In genomic region chr12:67269632-67270578, GRCh38 we compare ENCODE assay signal across 8 cellular contexts. TPM values are rescaled to one million over a fixed set of nuclear protein-coding genes. Genes with fewer than 3 reads are reported as not detected.
DNase-seq lines count a peak whose midpoint lies in the region; ATAC-seq and TF ChIP-seq lines count a peak whose summit lies in the region.

No MANE protein-coding gene starts in this region.

- 0 to 1% methylated on average over 9 to 47 of the region's 61 CpGs for WGBS in transverse colon (ENCODE audit: low coverage in 1 of 2), 2 donors

- peak overlapping the region; percentile 97 for H3K27ac Mint-ChIP-seq in CD4-positive, alpha-beta T cell
- peak overlapping the region; percentile 97 for H3K27ac Mint-ChIP-seq in glutamatergic neuron (ENCODE audit: unreplicated experiment)

- peak overlapping the region; percentile 94 for H3K4me3 Mint-ChIP-seq in CD4-positive, alpha-beta T cell
- peak overlapping the region; percentile 99 for H3K4me3 Mint-ChIP-seq in glutamatergic neuron (ENCODE audit: unreplicated experiment)

- POLR2A ChIA-PET in CD4-positive, alpha-beta T cell (lab: Charles Lee), result interaction anchor here (0.6 to 3.7 kb wide), 40 partner anchors 10 to 1970 kb away, joined by 3 to 33 read pairs (median 6); partner anchors contain the start of genes CPSF6, DYRK2, LLPH and MDM2

- CTCF ChIA-PET in CD4-positive, alpha-beta T cell (lab: Charles Lee), result interaction anchor here (1.1 to 1.5 kb wide), 4 partner anchors 11 to 916 kb away, joined by 3 to 4 read pairs (median 4); no protein-coding TSS in a partner anchor

- no peak for TF ChIP-seq EP300 in transverse colon (IDR thresholded peaks at IDR 0.05; ENCODE audit: low read depth)

- H3K9me3 ChIP-seq in CD4-positive, alpha-beta T cell (ENCODE audit: control insufficient read depth, low read length), result no peaks in the 10 kb centered on the region
- no peaks in the 10 kb centered on the region for H3K9me3 ChIP-seq in Peyer's patch
- H3K9me3 ChIP-seq in parathyroid adenoma (ENCODE audit: control insufficient read depth, low read length), result no peaks in the 10 kb centered on the region
- no peaks in the 10 kb centered on the region for H3K9me3 ChIP-seq in transverse colon

- DNase-seq in CD4-positive, alpha-beta T cell, result peak; percentile 18 to 53 (median 36)
- DNase-seq in Peyer's patch (peak; percentile 48 to 73 (median 71)), glutamatergic neuron (peak; percentile 61), transverse colon (peak; percentile 54)
- DNase-seq in activated gamma-delta T cell treated with anti-CD3 and anti-CD28 coated beads, Interleukin-2, amount 50 U/mL, for 16 hours (ENCODE audit: low read depth), result peak; percentile 22

- TF ChIP-seq CTCF in CD4-positive, alpha-beta T cell (IDR thresholded peaks at IDR 0.05), result peak; percentile 39
- peak in 1 of 6 experiments; percentile 10 for TF ChIP-seq CTCF in Peyer's patch (IDR thresholded peaks at IDR 0.05)
- TF ChIP-seq CTCF in glutamatergic neuron (IDR thresholded peaks at IDR 0.05; ENCODE audit: partially characterized antibody, unreplicated experiment), result no peak
- TF ChIP-seq CTCF in parathyroid adenoma (IDR thresholded peaks at IDR 0.05), result peak; percentile 30
- TF ChIP-seq CTCF in transverse colon (IDR thresholded peaks at IDR 0.05), result peak in 2 of 5 experiments; percentile 19 to 32

- peak in 1 of 2 donors; percentile 6 for TF ChIP-seq POLR2A in Peyer's patch (IDR thresholded peaks at IDR 0.05)
- peak; percentile 75 for TF ChIP-seq POLR2A in transverse colon (IDR thresholded peaks at IDR 0.05)

- peaks cover 20% of the 10 kb centered on the region for H3K36me3 Mint-ChIP-seq in CD4-positive, alpha-beta T cell (ENCODE audit: low read depth)
- H3K36me3 Mint-ChIP-seq in glutamatergic neuron (ENCODE audit: unreplicated experiment), result peaks cover 3% of the 10 kb centered on the region

- ATAC-seq in CD4-positive, alpha-beta T cell (ENCODE audit: poor library complexity), result no peak
- peak; percentile 16 for ATAC-seq in GM19395 (IDR thresholded peaks at IDR 0.05; ENCODE audit: unreplicated experiment)
- peak; percentile 17 for ATAC-seq in HG03571 (IDR thresholded peaks at IDR 0.05; ENCODE audit: unreplicated experiment)

- H3K36me3 ChIP-seq in Peyer's patch (no peaks in the 10 kb centered on the region), parathyroid adenoma (ENCODE audit: control insufficient read depth, insufficient read depth, low read length) (no peaks in the 10 kb centered on the region), transverse colon (no peaks in the 10 kb centered on the region)

- no peaks in the 10 kb centered on the region for H3K27me3 ChIP-seq in CD4-positive, alpha-beta T cell (ENCODE audit: control insufficient read depth, insufficient read depth, low read length)
- no peaks in the 10 kb centered on the region for H3K27me3 ChIP-seq in Peyer's patch
- no peaks in the 10 kb centered on the region for H3K27me3 ChIP-seq in parathyroid adenoma (ENCODE audit: control insufficient read depth, insufficient read depth, low read length)
- no peaks in the 10 kb centered on the region for H3K27me3 ChIP-seq in transverse colon

- intact Hi-C loops in CD4-positive, alpha-beta T cell (cut with DNase I, micrococcal nuclease), result loop anchor here (1.0 to 10.0 kb wide), 9 partner anchors 195 to 1967 kb away; partner anchors contain the start of genes CPSF6 (in 1 of the 2) and HELB (in 1 of the 2)
- intact Hi-C loops in transverse colon (cut with DNase I; ENCODE audit: low total_unique reads), result no loop called here

- H2AFZ ChIP-seq in parathyroid adenoma, result peak overlapping the region; percentile 83

- in situ Hi-C loops in transverse colon (cut with MboI; ENCODE audit: low pct_ligation_motif_present in 1 of 4, low pct_unique_long_range_greater_than_20kb in 1 of 4, low sequenced_read_pairs in 3 of 4), result no loop called here

- H3K4me1 Mint-ChIP-seq in CD4-positive, alpha-beta T cell (ENCODE audit: low read depth), result peaks cover 58% of the 10 kb centered on the region
- H3K4me1 Mint-ChIP-seq in glutamatergic neuron (ENCODE audit: low read depth, unreplicated experiment), result peaks cover 11% of the 10 kb centered on the region

- no peaks in the 10 kb centered on the region for H3K9me3 Mint-ChIP-seq in CD4-positive, alpha-beta T cell
- H3K9me3 Mint-ChIP-seq in glutamatergic neuron (ENCODE audit: unreplicated experiment), result peaks cover 12% of the 10 kb centered on the region

- H3K4me3 ChIP-seq in Peyer's patch (peak overlapping the region; percentile 74 to 92 (median 84)), parathyroid adenoma (ENCODE audit: low read depth, low read length) (peak overlapping the region; percentile 69), transverse colon (peak overlapping the region; percentile 80 to 95 (median 86))

- H3K4me1 ChIP-seq in Peyer's patch (peaks cover 0 to 47% (median 14%) of the 10 kb centered on the region in 4 donors), parathyroid adenoma (peaks cover 18% of the 10 kb centered on the region), transverse colon (peaks cover 11 to 57% (median 35%) of the 10 kb centered on the region in 4 donors)

- H3K79me2 ChIP-seq in parathyroid adenoma, result peaks cover 25% of the 10 kb centered on the region

- peak overlapping the region; percentile 96 for H3K27ac ChIP-seq in CD4-positive, alpha-beta T cell (ENCODE audit: low read depth, low read length)
- peak overlapping the region; percentile 91 to 99 (median 97) for H3K27ac ChIP-seq in Peyer's patch
- H3K27ac ChIP-seq in parathyroid adenoma, result peak overlapping the region; percentile 96
- H3K27ac ChIP-seq in transverse colon, result peak overlapping the region; percentile 96 to 99 (median 98)

- H3K4me2 ChIP-seq in parathyroid adenoma (ENCODE audit: low read length), result peak overlapping the region; percentile 76

- peak overlapping the region; percentile 97 for H3K9ac ChIP-seq in parathyroid adenoma

- H3K27me3 Mint-ChIP-seq in CD4-positive, alpha-beta T cell, result no peaks in the 10 kb centered on the region
- peaks cover 11% of the 10 kb centered on the region for H3K27me3 Mint-ChIP-seq in glutamatergic neuron (ENCODE audit: unreplicated experiment)

RNA-seq across cellular contexts. Expression of gene CAND1, which starts 0.7 kb away (rescaled TPM):
- total RNA-seq in CD4-positive, alpha-beta T cell, result 100 to 1,000 TPM; 118 to 124 TPM
- 10 to 100 TPM; 58.3 to 82.7 (median 74.6) TPM for total RNA-seq in Peyer's patch
- 195 TPM for total RNA-seq in glutamatergic neuron (ENCODE audit: unreplicated experiment)
- 10 to 100 TPM; 58.4 to 99.2 (median 83.0) TPM for total RNA-seq in transverse colon
